ENCODE assay signal across 3 cellular contexts in genomic region chr15:72541714-72542113, GRCh38.
TF ChIP-seq lines count a peak whose summit lies in the region.

No MANE protein-coding gene starts in this region.

TF ChIP-seq in HEK293, 187 proteins besides CTCF, POLR2A, EP300 and RAD21:
- TF ChIP-seq TRIM28 (IDR thresholded peaks at IDR 0.05; ENCODE audit: borderline replicate concordance, low read length) (peak; percentile 38; the same call in 1 of the 2 replicates), ZNF548 (tag by site-specific recombination; IDR thresholded peaks at IDR 0.05) (no peak), PRDM6 (tag by site-specific recombination; IDR thresholded peaks at IDR 0.05) (peak; percentile 56; the same call in 1 of the 2 replicates), YY1 (tag by site-specific recombination; IDR thresholded peaks at IDR 0.05) (no peak), ZNF776 (tag by site-specific recombination; IDR thresholded peaks at IDR 0.05; ENCODE audit: borderline replicate concordance) (no peak), ZNF132 (tag by site-specific recombination; IDR thresholded peaks at IDR 0.05; ENCODE audit: borderline replicate concordance) (no peak), SCRT2 (tag by site-specific recombination; IDR thresholded peaks at IDR 0.05) (no peak), ZSCAN5A (tag by site-specific recombination; IDR thresholded peaks at IDR 0.05) (no peak), ZSCAN16 (tag by site-specific recombination; IDR thresholded peaks at IDR 0.05) (no peak), ZNF140 (tag by site-specific recombination; IDR thresholded peaks at IDR 0.05) (no peak)

TF ChIP-seq in K562, 482 proteins besides CTCF, POLR2A, EP300 and RAD21:
- TF ChIP-seq CREB1 (IDR thresholded peaks at IDR 0.05) (no peak), CREB1 (CRISPR knock-in tag; IDR thresholded peaks at IDR 0.05) (no peak), SRSF7 (optimal IDR thresholded peaks at IDR 0.05; ENCODE audit: low read depth, low read length) (no peak), ZNF280B (CRISPR knock-in tag; IDR thresholded peaks at IDR 0.05) (no peak), CBX3 (IDR thresholded peaks at IDR 0.05; ENCODE audit: borderline replicate concordance in 1 of 2, low read length in 2 of 2) (no peak)

TF ChIP-seq in HepG2, 621 proteins besides CTCF, POLR2A, EP300 and RAD21:
- TF ChIP-seq TGIF2 (CRISPR knock-in tag; IDR thresholded peaks at IDR 0.05) = no peak
- TF ChIP-seq MNT (IDR thresholded peaks at IDR 0.05) = no peak
- TF ChIP-seq EEA1 (CRISPR knock-in tag; IDR thresholded peaks at IDR 0.05; ENCODE audit: borderline replicate concordance) = no peak
- TF ChIP-seq CEBPB (IDR thresholded peaks at IDR 0.05; ENCODE audit: borderline replicate concordance, low read depth, low read length) = no peak
- no peak for TF ChIP-seq MTF1 (CRISPR knock-in tag; IDR thresholded peaks at IDR 0.05)
- no peak for TF ChIP-seq ZNF841 (CRISPR knock-in tag; IDR thresholded peaks at IDR 0.05; ENCODE audit: borderline replicate concordance)
- TF ChIP-seq SUZ12 (IDR thresholded peaks at IDR 0.05; ENCODE audit: low read depth, low read length) = no peak
TF ChIP-seq in HepG2: peak in this region for 0.
